ENCODE assay signal across 11 cellular contexts in the genomic region with DNA sequence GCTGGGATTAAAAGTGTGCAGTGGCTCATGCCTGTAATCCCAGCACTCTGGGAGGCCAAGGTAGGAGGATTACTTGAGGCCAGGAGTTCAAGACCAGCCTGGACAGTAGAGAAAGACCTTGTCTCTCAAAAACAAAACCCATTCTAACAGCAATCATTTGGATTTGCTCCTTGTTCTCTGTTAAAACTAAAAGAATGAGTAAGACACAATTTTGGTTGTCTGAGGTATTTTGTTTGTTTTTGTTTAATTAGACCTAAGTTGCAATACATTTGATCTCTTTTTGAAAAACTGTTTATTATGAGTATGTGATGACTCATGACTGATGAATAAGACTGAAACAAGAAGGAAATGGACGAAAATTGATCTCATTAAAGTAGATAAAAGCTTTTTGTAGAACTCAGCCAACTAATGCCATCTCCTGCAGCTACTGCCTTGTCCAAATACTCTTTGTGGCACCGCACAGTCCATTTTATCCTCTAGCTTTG. TPM values are rescaled to one million over a fixed set of nuclear protein-coding genes. Genes with fewer than 3 reads are reported as not detected.
DNase-seq lines count a peak whose midpoint lies in the region; ATAC-seq lines count a peak whose summit lies in the region.
"Had no signal": no experiment of that assay in that cellular context is flagged by ENCODE, and none has a peak within 500 bp of the region (broad histone marks: within the 10 kb centered on the region; RNA-seq: fewer than 3 reads in every experiment).

No MANE protein-coding gene starts in this region.

- intact Hi-C loops in posterior cingulate gyrus (cut with DNase I): no loop called here

- H3K36me3 ChIP-seq in MG63: no peaks in the 10 kb centered on the region

- no peaks in the 10 kb centered on the region for H3K27me3 ChIP-seq in MG63

- DNase-seq in NCI-H748 (lab: John Stamatoyannopoulos, UW; ENCODE audit: unreplicated experiment) (peak; percentile 2), NCI-H748 treated with DMSO at 0.1 percent for 48 hours (lab: John Stamatoyannopoulos, UW) (no peak), MG63 (peak; percentile 35), amniotic stem cell (lab: John Stamatoyannopoulos, UW) (peak; percentile 12), renal cortical epithelial cell (ENCODE audit: low read depth) (peak; percentile 68), posterior cingulate gyrus (no peak)
- DNase-seq: mucosa of descending colon, NCI-H1048 had no signal

- no peaks in the 10 kb centered on the region for H3K9me3 ChIP-seq in MG63
- H3K9me3 ChIP-seq: mucosa of descending colon had no signal

- ATAC-seq in HG02571 (IDR thresholded peaks at IDR 0.05; ENCODE audit: unreplicated experiment) (no peak), GM21360 (IDR thresholded peaks at IDR 0.05; ENCODE audit: unreplicated experiment) (no peak)
- ATAC-seq: mucosa of descending colon had no signal

- H3K4me3 ChIP-seq in MG63: no peak overlapping the region
- H3K4me3 ChIP-seq: coronary artery, mucosa of descending colon had no signal

RNA-seq across cellular contexts. Expression of gene GLG1, which starts 29.0 kb away (rescaled TPM):
- total RNA-seq in MG63 (2014; rRNA removed; shearing (Covaris generic); ENCODE audit: low replicate concordance): 29.4 and 50.4 TPM in 2 replicates
- 47.1 and 232 TPM in 2 replicates for total RNA-seq in renal cortical epithelial cell

Comparison
In these comparisons a context has a peak if more than half of its experiments do, and no peak if none do; other contexts are left out.
1. DNase-seq: peak in NCI-H748 (single experiment), MG63 (single experiment), amniotic stem cell (single experiment) and renal cortical epithelial cell (single experiment); none in NCI-H748 treated with DMSO at 0.1 percent for 48 hours (single experiment) and posterior cingulate gyrus (0 of 10).